ENCODE assay signal across 23 cellular contexts in the genomic region with DNA sequence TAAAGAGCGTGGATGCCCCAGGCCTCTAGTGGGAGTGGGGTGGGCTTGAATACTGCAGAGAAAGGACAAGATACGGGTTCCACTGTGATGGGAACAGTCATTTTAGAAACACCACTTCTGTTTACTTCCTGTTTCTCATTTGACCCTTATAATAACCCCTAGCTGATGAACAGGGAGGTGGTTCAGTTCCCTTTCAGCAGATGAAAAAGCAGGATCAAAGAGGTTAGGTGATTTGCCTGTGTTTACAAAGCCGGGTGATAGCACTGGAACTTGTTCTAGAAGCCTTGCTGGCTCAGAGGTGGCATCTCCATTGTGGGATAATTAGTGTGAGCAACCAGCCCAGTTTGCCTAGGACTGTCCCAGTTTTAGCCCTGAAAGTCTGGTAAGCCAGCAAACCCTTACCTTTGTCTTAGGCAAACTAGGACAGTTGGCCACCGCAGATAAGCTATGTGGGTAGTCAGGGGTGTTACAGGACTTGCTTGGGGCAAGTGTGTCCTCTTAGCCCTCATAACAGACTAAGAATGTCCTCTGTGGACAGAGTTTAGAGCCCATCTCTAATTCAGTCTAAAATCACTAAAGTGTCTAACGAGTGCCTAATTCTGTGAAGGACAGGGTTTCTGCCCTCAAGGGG. TPM values are rescaled to one million over a fixed set of nuclear protein-coding genes. Genes with fewer than 3 reads are reported as not detected.
DNase-seq lines count a peak whose midpoint lies in the region; ATAC-seq, FAIRE-seq and TF ChIP-seq lines count a peak whose summit lies in the region.
"Had no signal": no experiment of that assay in that cellular context is flagged by ENCODE, and none has a peak within 500 bp of the region (broad histone marks: within the 10 kb centered on the region; RNA-seq: fewer than 3 reads in every experiment).

No MANE protein-coding gene starts in this region.

- H3K36me3 ChIP-seq in BLaER1 (peaks cover 31% of the 10 kb centered on the region; the same call in 1 of the 2 replicates), OCI-LY7 (ENCODE audit: insufficient read depth, low read length) (no peaks in the 10 kb centered on the region), liver (ENCODE audit: control insufficient read depth in 4 of 4, insufficient read depth in 3 of 4, low read depth in 1 of 4, low read length in 3 of 4) (peaks cover 25 to 53% (median 47%) of the 10 kb centered on the region in 4 donors), transverse colon (peaks cover 0 to 16% (median under 1%) of the 10 kb centered on the region in 4 donors), esophagus squamous epithelium (peaks cover 23 to 82% (median 29%) of the 10 kb centered on the region in 3 donors)

- intact Hi-C loops in OCI-LY7 (cut with micrococcal nuclease; ENCODE audit: unreplicated experiment) = no loop called here
- intact Hi-C loops in transverse colon (cut with DNase I; ENCODE audit: low total_unique reads) = loop anchor here (5.0 kb wide), 1 partner anchor 783 kb away; no protein-coding TSS in a partner anchor
- intact Hi-C loops in Right ventricle myocardium superior (cut with DNase I) = no loop called here
- intact Hi-C loops in esophagus squamous epithelium (cut with DNase I) = no loop called here

- in situ Hi-C loops in transverse colon (cut with MboI; ENCODE audit: low pct_ligation_motif_present in 1 of 4, low pct_unique_long_range_greater_than_20kb in 1 of 4, low sequenced_read_pairs in 3 of 4) = no loop called here

- no peak for DNase-seq in GM12891 (ENCODE audit: insufficient read length, low spot score)
- no peak for DNase-seq in OCI-LY7 (ENCODE audit: low spot score)
- DNase-seq in nucleus accumbens (lab: John Stamatoyannopoulos, UW) = no peak
- no peak for DNase-seq in transverse colon
- DNase-seq in Right ventricle myocardium superior = no peak
- no peak for DNase-seq in esophagus squamous epithelium (lab: John Stamatoyannopoulos, UW)
- DNase-seq: activated CD4-positive, alpha-beta T cell treated with anti-CD3 and anti-CD28 coated beads, Interleukin-2, amount 10 ng/mL, durations not matched to agents 24 days and 14 days; activated naive CD8-positive, alpha-beta T cell treated with anti-CD3 and anti-CD28 coated beads, Interleukin-2, amount 50 U/mL, for 24 hours; kidney glomerular epithelial cell; NCI-H1436 treated with DMSO at 0.1 percent for 48 hours; NCI-H2171 treated with DMSO at 0.1 percent for 48 hours; NCI-H748 treated with DMSO at 0.1 percent for 48 hours; stimulated activated CD4-positive, alpha-beta T cell treated with anti-CD3 and anti-CD28 coated beads, Interleukin-4, amount 100 ng/mL, for 1 hour had no signal

- 0 out of 2 replicates have a peak overlapping the region, but pooled peaks have one; percentile 26 for H2AFZ ChIP-seq in OCI-LY7 (ENCODE audit: low read length)

- WGBS in liver = 76% methylated on average over 5 of the region's 5 CpGs
- 71% methylated on average over 5 of the region's 5 CpGs; no CpG with 5 or more reads in 1 of the 2 donors for WGBS in transverse colon (ENCODE audit: low coverage in 1 of 2), 2 donors
- WGBS in esophagus squamous epithelium, 2 donors = 81 to 93% methylated on average over 3 of the region's 5 CpGs

- no peak for ATAC-seq in Right ventricle myocardium superior (ENCODE audit: poor library complexity)
- ATAC-seq: activated naive CD8-positive, alpha-beta T cell treated with anti-CD3 and anti-CD28 coated beads, Interleukin-2, amount 50 U/mL, for 24 hours had no signal

- H3K4me2 ChIP-seq in BLaER1 (peak overlapping the region; percentile 3), OCI-LY7 (ENCODE audit: low read length) (no peak overlapping the region)

- POLR2A ChIA-PET in OCI-LY7 (lab: Charles Lee) = no interaction called here

- H3K9me3 ChIP-seq in BLaER1 (no peaks in the 10 kb centered on the region), OCI-LY7 (ENCODE audit: low read length) (no peaks in the 10 kb centered on the region), liver (ENCODE audit: control insufficient read depth in 4 of 4, low read length in 3 of 4) (no peaks in the 10 kb centered on the region), transverse colon (no peaks in the 10 kb centered on the region), esophagus squamous epithelium (no peaks in the 10 kb centered on the region)

- FAIRE-seq in GM12891 (lab: Jason Lieb, UNC) = no peak
- FAIRE-seq: H54, HTR-8/SVneo had no signal

- no TSS peak for BruUV-seq in OCI-LY7 (replicated peaks; lab: Mats Ljungman, UMichigan)

- no peak overlapping the region for H3K9ac ChIP-seq in BLaER1
- H3K9ac ChIP-seq in liver (ENCODE audit: low read depth in 1 of 2, low read length in 2 of 2) = no peak overlapping the region

- H3K4me1 ChIP-seq in BLaER1 = peaks cover 48% of the 10 kb centered on the region
- peaks cover 5% of the 10 kb centered on the region for H3K4me1 ChIP-seq in OCI-LY7 (ENCODE audit: insufficient read depth, low read length, poor library complexity, severe bottlenecking)
- peaks cover 23 to 59% (median 42%) of the 10 kb centered on the region in 4 donors for H3K4me1 ChIP-seq in liver (ENCODE audit: control insufficient read depth in 4 of 4, insufficient read depth in 4 of 4, low read length in 3 of 4)
- H3K4me1 ChIP-seq in transverse colon = peaks cover 18 to 36% (median 26%) of the 10 kb centered on the region in 4 donors
- H3K4me1 ChIP-seq in esophagus squamous epithelium = peaks cover 18 to 59% (median 44%) of the 10 kb centered on the region in 3 donors

- no peak for TF ChIP-seq CTCF in OCI-LY7 (conservative IDR thresholded peaks at IDR 0.05; ENCODE audit: low read length)
- TF ChIP-seq CTCF in liver (IDR thresholded peaks at IDR 0.05; ENCODE audit: low read depth, low read length, missing input control) = no peak
- TF ChIP-seq CTCF in transverse colon (IDR thresholded peaks at IDR 0.05) = no peak
- no peak for TF ChIP-seq CTCF in esophagus squamous epithelium (IDR thresholded peaks at IDR 0.05)

- no peaks in the 10 kb centered on the region for H4K20me1 ChIP-seq in BLaER1
- no peaks in the 10 kb centered on the region for H4K20me1 ChIP-seq in OCI-LY7 (ENCODE audit: insufficient read depth, low read length)

- H3K79me2 ChIP-seq in OCI-LY7 (ENCODE audit: insufficient read depth, low read depth, low read length) = no peaks in the 10 kb centered on the region

- H3K4me3 ChIP-seq in BLaER1 = no peak overlapping the region
- H3K4me3 ChIP-seq in OCI-LY7 (ENCODE audit: low read depth, low read length, poor library complexity, severe bottlenecking) = no peak overlapping the region
- H3K4me3 ChIP-seq in liver (ENCODE audit: low read depth in 1 of 3, low read length in 3 of 3) = no peak overlapping the region
- H3K4me3 ChIP-seq in transverse colon = no peak overlapping the region
- no peak overlapping the region for H3K4me3 ChIP-seq in esophagus squamous epithelium
- H3K4me3 ChIP-seq: skin epidermis had no signal

- H3K27me3 ChIP-seq in BLaER1 = no peaks in the 10 kb centered on the region
- H3K27me3 ChIP-seq in liver (ENCODE audit: control insufficient read depth in 4 of 4, insufficient read depth in 4 of 4, low read length in 3 of 4) = no peaks in the 10 kb centered on the region
- no peaks in the 10 kb centered on the region for H3K27me3 ChIP-seq in transverse colon
- no peaks in the 10 kb centered on the region for H3K27me3 ChIP-seq in esophagus squamous epithelium

- no peak for TF ChIP-seq RAD21 in liver (IDR thresholded peaks at IDR 0.05)

- H3K27ac ChIP-seq in BLaER1 = no peak overlapping the region
- no peak overlapping the region for H3K27ac ChIP-seq in OCI-LY7 (ENCODE audit: low read depth, low read length, poor library complexity, severe bottlenecking)
- peak overlapping the region; percentile 6 to 39 for H3K27ac ChIP-seq in liver (ENCODE audit: low read depth in 1 of 2, low read length in 2 of 2)
- no peak overlapping the region for H3K27ac ChIP-seq in transverse colon
- peak overlapping the region in 2 of 4 donors; percentile 19 to 87 for H3K27ac ChIP-seq in esophagus squamous epithelium

- TF ChIP-seq POLR2A in GM12891 (IDR thresholded peaks at IDR 0.05; ENCODE audit: low read depth, low read length) = no peak
- TF ChIP-seq POLR2A in transverse colon (IDR thresholded peaks at IDR 0.05) = no peak
- TF ChIP-seq POLR2A in esophagus squamous epithelium (IDR thresholded peaks at IDR 0.05) = no peak

- no peak for TF ChIP-seq EP300 in transverse colon (IDR thresholded peaks at IDR 0.05; ENCODE audit: low read depth)

- no peaks in the 10 kb centered on the region for H3K9me2 ChIP-seq in OCI-LY7 (ENCODE audit: insufficient read depth, low read length)

- CTCF ChIA-PET in OCI-LY7 (lab: Charles Lee; ENCODE audit: unreplicated experiment) = no interaction called here

TF ChIP-seq in GM12891, 5 proteins besides CTCF, POLR2A, EP300 and RAD21:
- no peak for TF ChIP-seq PAX5 (IDR thresholded peaks at IDR 0.05; ENCODE audit: insufficient read depth, low read length, severe bottlenecking)
- TF ChIP-seq SPI1 (IDR thresholded peaks at IDR 0.05; ENCODE audit: low read depth, low read length) = peak; percentile 21; the same call in 1 of the 2 replicates

TF ChIP-seq in liver, 16 proteins besides CTCF, POLR2A, EP300 and RAD21:
- TF ChIP-seq SP1 (IDR thresholded peaks at IDR 0.05) (no peak), RXRA (IDR thresholded peaks at IDR 0.05) (no peak), EGR1 (IDR thresholded peaks at IDR 0.05; ENCODE audit: low read depth in 2 of 2) (no peak)

RNA-seq across cellular contexts. Expression of a gene that starts 7.5 kb away (rescaled TPM):
- not detected for polyA plus RNA-seq in GM12891 (2012; ENCODE audit: low read depth, missing spikeins)
- total RNA-seq in OCI-LY7 (2014; rRNA removed; shearing (Covaris generic)) = not detected in 2 replicates
- total RNA-seq in OCI-LY7 (2022) (not detected in 2 replicates), liver (not detected), transverse colon (not detected), Right ventricle myocardium superior (not detected), esophagus squamous epithelium (not detected)
- polyA plus RNA-seq in liver = not detected
- total RNA-seq: activated CD4-positive, alpha-beta T cell treated with anti-CD3 and anti-CD28 coated beads, Interleukin-2, amount 10 ng/mL, durations not matched to agents 24 days and 14 days; Daoy; posterior vena cava; RPMI7951 had no signal
- polyA plus RNA-seq: AG04450, esophagus had no signal

RNA-seq across cellular contexts. Expression of a gene that starts 26.6 kb away (rescaled TPM):
- 0.47 TPM for polyA plus RNA-seq in GM12891 (2012; ENCODE audit: low read depth, missing spikeins)
- total RNA-seq in OCI-LY7 (2014; rRNA removed; shearing (Covaris generic)) = 1.1 and 2.2 TPM in 2 replicates
- total RNA-seq in OCI-LY7 (2022) = 2.3 and 4.4 TPM in 2 replicates
- total RNA-seq in liver = 100 to 1,000 TPM; 151 to 375 TPM
- 100 to 1,000 TPM in 1 of 2 donors, 10 to 100 TPM in 1; 87.5 to 127 TPM for polyA plus RNA-seq in liver
- total RNA-seq in transverse colon = 100 to 1,000 TPM in 3 of 4 donors, 10 to 100 TPM in 1; 94.3 to 248 (median 199) TPM
- total RNA-seq in Right ventricle myocardium superior = 121 TPM
- 100 to 1,000 TPM in 1 of 4 donors, 10 to 100 TPM in 3; 60.8 to 147 (median 81.9) TPM for total RNA-seq in esophagus squamous epithelium

RNA-seq across cellular contexts. Expression of a gene that starts 43.8 kb away (rescaled TPM):
- 99.5 TPM for polyA plus RNA-seq in GM12891 (2012; ENCODE audit: low read depth, missing spikeins)
- 72.3 and 73.6 TPM in 2 replicates for total RNA-seq in OCI-LY7 (2014; rRNA removed; shearing (Covaris generic))
- total RNA-seq in OCI-LY7 (2022) (118 and 128 TPM in 2 replicates), liver (10 to 100 TPM; 27.4 to 54.0 TPM), transverse colon (100 to 1,000 TPM; 181 to 318 (median 198) TPM), Right ventricle myocardium superior (49.5 TPM), esophagus squamous epithelium (100 to 1,000 TPM in 2 of 4 donors, 10 to 100 TPM in 2; 72.7 to 138 (median 102) TPM)
- polyA plus RNA-seq in liver = 10 to 100 TPM; 33.2 to 57.4 TPM

Comparison
In these comparisons a context has a peak if more than half of its experiments do, and no peak if none do; other contexts are left out.
1. H3K27ac ChIP-seq: peak in liver (2 of 2); none in BLaER1 (single experiment), OCI-LY7 (single experiment) and transverse colon (0 of 4).
2. RNA of a gene that starts 26.6 kb away (total RNA-seq): 151 to 375 TPM in liver, 94.3 to 248 TPM in transverse colon, 121 TPM in Right ventricle myocardium superior (single experiment) and 60.8 to 147 TPM in esophagus squamous epithelium; 1.1 to 4.4 TPM in OCI-LY7; every median in the first group is over 10 times any median in the second.